19 cellular contexts compared by ENCODE assay signal in genomic region chr18:9020221-9020620, GRCh38.
DNase-seq lines count a peak whose midpoint lies in the region; ATAC-seq, FAIRE-seq and TF ChIP-seq lines count a peak whose summit lies in the region.
"Had no signal": no experiment of that assay in that cellular context is flagged by ENCODE, and none has a peak within 500 bp of the region (broad histone marks: within the 10 kb centered on the region; RNA-seq: fewer than 3 reads in every experiment).

No MANE protein-coding gene starts in this region.

- no peak overlapping the region for H3K4me3 ChIP-seq in HCT116 (replicated peaks in 1 of 2; ENCODE audit: low read depth in 1 of 2, low read length in 2 of 2)
- H3K4me3 ChIP-seq in keratinocyte (ENCODE audit: control insufficient read depth in 2 of 3, extremely low read depth in 1 of 3, insufficient read depth in 2 of 3, low read depth in 1 of 3, low read length in 3 of 3) = no peak overlapping the region
- H3K4me3 ChIP-seq: A549 had no signal

- no peak for TF ChIP-seq RAD21 in HCT116 (IDR thresholded peaks at IDR 0.05; ENCODE audit: low read depth)

- RAD21 ChIA-PET in HCT116 (lab: Charles Lee; ENCODE audit: low non-redundant PET in 1 of 2, low total read pairs in 2 of 2, uncharacterized antibody in 2 of 2, unreplicated experiment in 2 of 2) = no interaction called here

- H3K4me1 ChIP-seq in HCT116 (ENCODE audit: control insufficient read depth in 1 of 2, insufficient read depth in 2 of 2, low read length in 2 of 2) (peaks cover 38 to 79% of the 10 kb centered on the region in 2 experiments), keratinocyte (ENCODE audit: control insufficient read depth, extremely low read depth, insufficient read depth, low read length) (peaks cover 37% of the 10 kb centered on the region)
- H3K4me1 ChIP-seq: Caco-2 had no signal

- no peaks in the 10 kb centered on the region for H3K27me3 ChIP-seq in HCT116 (ENCODE audit: insufficient read depth, low read length)
- H3K27me3 ChIP-seq in keratinocyte (ENCODE audit: control insufficient read depth, extremely low read depth, insufficient read depth, low read length) = no peaks in the 10 kb centered on the region

- FAIRE-seq in keratinocyte (lab: Jason Lieb, UNC) = peak; percentile 70
- FAIRE-seq: A549, D721Med, H1 had no signal

- TF ChIP-seq CTCF in HCT116 (IDR thresholded peaks at IDR 0.05 in 2 of 3, conservative IDR thresholded peaks at IDR 0.05 in 1 of 3; ENCODE audit: borderline replicate concordance in 1 of 3, insufficient read depth in 1 of 3, low read depth in 2 of 3, low read length in 2 of 3) (no peak), keratinocyte (optimal IDR thresholded peaks at IDR 0.05 in 1 of 3, IDR thresholded peaks at IDR 0.05 in 1 of 3, conservative IDR thresholded peaks at IDR 0.05 in 1 of 3; ENCODE audit: extremely low read depth in 1 of 3, insufficient read depth in 2 of 3, low read length in 3 of 3) (no peak)

- H3K79me2 ChIP-seq in HCT116 (ENCODE audit: insufficient read depth, low read length) (no peaks in the 10 kb centered on the region), keratinocyte (ENCODE audit: control insufficient read depth, insufficient read depth, low read length) (no peaks in the 10 kb centered on the region)

- H3K36me3 ChIP-seq in HCT116 (ENCODE audit: control insufficient read depth in 1 of 2, insufficient read depth in 2 of 2, low read length in 2 of 2) (no peaks in the 10 kb centered on the region), keratinocyte (ENCODE audit: control insufficient read depth in 2 of 2, extremely low read depth in 1 of 2, insufficient read depth in 2 of 2, low read length in 2 of 2) (no peaks in the 10 kb centered on the region)

- no peak for TF ChIP-seq POLR2A in HCT116 (IDR thresholded peaks at IDR 0.05; ENCODE audit: borderline replicate concordance, extremely low read depth, insufficient read depth, insufficient read length)

- no peaks in the 10 kb centered on the region for H3K9me1 ChIP-seq in keratinocyte (ENCODE audit: control insufficient read depth, extremely low read depth, insufficient read depth, low read length)

- in situ Hi-C loops in KBM-7 (cut with MboI; ENCODE audit: low pct_unique_long_range_greater_than_20kb, low sequenced_read_pairs) = no loop called here

- H3K9me2 ChIP-seq in HCT116 (ENCODE audit: insufficient read depth) = no peaks in the 10 kb centered on the region

- H3K9me3 ChIP-seq in HCT116 (ENCODE audit: control insufficient read depth in 1 of 2, insufficient read depth in 1 of 2, low read depth in 1 of 2, low read length in 2 of 2) (no peaks in the 10 kb centered on the region), keratinocyte (ENCODE audit: control insufficient read depth, low read depth, low read length) (no peaks in the 10 kb centered on the region)
- H3K9me3 ChIP-seq: Caco-2 had no signal

- no peak overlapping the region for H3K9ac ChIP-seq in HCT116 (ENCODE audit: low read length)
- no peak overlapping the region for H3K9ac ChIP-seq in keratinocyte (ENCODE audit: control insufficient read depth, extremely low read depth, insufficient read depth, low read length)

- no TSS peak for BruUV-seq in HCT116 (replicated peaks; lab: Mats Ljungman, UMichigan)

- no peak overlapping the region for H2AFZ ChIP-seq in HCT116 (ENCODE audit: low read depth, low read length, poor library complexity, severe bottlenecking)
- H2AFZ ChIP-seq in keratinocyte (ENCODE audit: control insufficient read depth, low read length) = no peak overlapping the region

- H3K27ac ChIP-seq in HCT116 (ENCODE audit: low read depth, low read length) (no peak overlapping the region), keratinocyte (ENCODE audit: control insufficient read depth, insufficient read depth, low read length) (no peak overlapping the region)
- H3K27ac ChIP-seq: 22Rv1, C4-2B had no signal

- peak; percentile 51 for DNase-seq in DMS53 (lab: John Stamatoyannopoulos, UW)
- DNase-seq in DMS53 treated with DMSO at 0.1 percent for 48 hours (lab: John Stamatoyannopoulos, UW; ENCODE audit: unreplicated experiment) = no peak
- no peak for DNase-seq in HCT116 (ENCODE audit: low read depth, low spot score)
- DNase-seq in SW480 (ENCODE audit: low spot score) = peak; percentile 89
- DNase-seq in keratinocyte (ENCODE audit: low read depth, low spot score) = no peak
- DNase-seq in left lobe of liver (ENCODE audit: low spot score) = no peak
- no peak for DNase-seq in KBM-7
- DNase-seq: AML-193; Caco-2; CD4-positive, alpha-beta T cell; DMS79 treated with DMSO at 0.1 percent for 48 hours; GF-D8; H9 had no signal

- dilution Hi-C loops in keratinocyte (cut with MboI; ENCODE audit: extremely low pct_ligation_motif_present, low sequenced_read_pairs) = no loop called here

- H4K20me1 ChIP-seq in HCT116 (ENCODE audit: insufficient read depth) (no peaks in the 10 kb centered on the region), keratinocyte (ENCODE audit: control insufficient read depth, extremely low read depth, insufficient read depth, low read length) (no peaks in the 10 kb centered on the region)

- intact Hi-C loops in HCT116 (cut with micrococcal nuclease) = no loop called here

- POLR2A ChIA-PET in HCT116 (lab: Charles Lee) = no interaction called here

- H3K4me2 ChIP-seq in HCT116 (ENCODE audit: low read length) (peak overlapping the region; percentile 34), keratinocyte (ENCODE audit: control insufficient read depth, extremely low read depth, insufficient read depth, low read depth, low read length) (no peak overlapping the region)
- H3K4me2 ChIP-seq: A549 had no signal

- CTCF ChIA-PET in HCT116 (lab: Charles Lee) = no interaction called here

- ATAC-seq in HCT116 (no peak), GM19351 (IDR thresholded peaks at IDR 0.05; ENCODE audit: unreplicated experiment) (no peak), left lobe of liver (no peak)
- ATAC-seq: A549 had no signal

TF ChIP-seq in HCT116, 20 proteins besides CTCF, POLR2A, EP300 and RAD21:
- TF ChIP-seq FOSL1 (IDR thresholded peaks at IDR 0.05; ENCODE audit: low read depth) (no peak), SP1 (IDR thresholded peaks at IDR 0.05; ENCODE audit: low read depth) (no peak), ZBTB33 (IDR thresholded peaks at IDR 0.05; ENCODE audit: extremely low read depth, insufficient replicate concordance, low read length) (no peak), TCF7L2 (IDR thresholded peaks at IDR 0.05; ENCODE audit: borderline replicate concordance, extremely low read depth, insufficient read depth, insufficient read length) (no peak), POLR2AphosphoS5 (IDR thresholded peaks at IDR 0.05; ENCODE audit: low read depth, low read length) (no peak), ZFX (IDR thresholded peaks at IDR 0.05) (no peak), YY1 (IDR thresholded peaks at IDR 0.05; ENCODE audit: extremely low read depth, insufficient replicate concordance, low read depth, low read length) (no peak), ELF1 (IDR thresholded peaks at IDR 0.05; ENCODE audit: borderline replicate concordance, low read depth) (no peak), SRF (IDR thresholded peaks at IDR 0.05; ENCODE audit: low read depth) (no peak), JUND (IDR thresholded peaks at IDR 0.05) (no peak), MAX (IDR thresholded peaks at IDR 0.05) (no peak), ZNF274 (IDR thresholded peaks at IDR 0.05; ENCODE audit: low read depth, low read length) (no peak), ATF3 (IDR thresholded peaks at IDR 0.05) (no peak), EZH2 (IDR thresholded peaks at IDR 0.05) (no peak), EGR1 (IDR thresholded peaks at IDR 0.05; ENCODE audit: low read depth) (no peak)

Comparison
In these comparisons a context has a peak if more than half of its experiments do, and no peak if none do; other contexts are left out.
1. DNase-seq: peak in DMS53 (single experiment) and SW480 (single experiment); none in DMS53 treated with DMSO at 0.1 percent for 48 hours (single experiment), HCT116 (single experiment), keratinocyte (single experiment), left lobe of liver (single experiment) and KBM-7 (single experiment).